ENCODE assay signal across 8 cellular contexts in genomic region chr14:39175445-39176262, GRCh38. TPM values are rescaled to one million over a fixed set of nuclear protein-coding genes. Genes with fewer than 3 reads are reported as not detected.
DNase-seq lines count a peak whose midpoint lies in the region; ATAC-seq and TF ChIP-seq lines count a peak whose summit lies in the region.

No MANE protein-coding gene starts in this region.

- CTCF ChIA-PET in AG04449 (lab: Yijun Ruan, JAX): no interaction called here

- TF ChIP-seq POLR2A in breast epithelium (IDR thresholded peaks at IDR 0.05): no peak

- peak; percentile 4 for ATAC-seq in HG02973 (IDR thresholded peaks at IDR 0.05; ENCODE audit: unreplicated experiment)
- ATAC-seq in GM18870 (IDR thresholded peaks at IDR 0.05; ENCODE audit: unreplicated experiment): no peak

- H3K27ac ChIP-seq in breast epithelium: peak overlapping the region; percentile 95 to 98

- H3K4me1 ChIP-seq in breast epithelium: peaks cover 0 to 8% of the 10 kb centered on the region in 2 donors

- H3K9me3 ChIP-seq in breast epithelium: no peaks in the 10 kb centered on the region

- H3K27me3 ChIP-seq in breast epithelium: no peaks in the 10 kb centered on the region

- DNase-seq in AG04449 (ENCODE audit: low read depth, low spot score) (no peak), OCI-M1 (lab: John Stamatoyannopoulos, UW) (peak; percentile 36), breast epithelium (ENCODE audit: low spot score in 2 of 2) (peak in 1 of 2 donors; percentile 56), left kidney (ENCODE audit: low read depth, low spot score) (peak; percentile 85)
- peak; percentile 21 for DNase-seq in stimulated activated CD8-positive, alpha-beta memory T cell treated with anti-CD3 and anti-CD28 coated beads, Interleukin-4, amount 100 ng/mL, for 24 hours (ENCODE audit: low read depth)

- intact Hi-C loops in breast epithelium (cut with DNase I; ENCODE audit: low total_unique reads): no loop called here

- H3K4me3 ChIP-seq in AG04449 (ENCODE audit: low read depth, low read length): peak overlapping the region; percentile 88
- peak overlapping the region; percentile 64 for H3K4me3 ChIP-seq in GM12875 (ENCODE audit: low read depth, low read length)
- peak overlapping the region; percentile 83 to 92 (median 88) for H3K4me3 ChIP-seq in breast epithelium

- POLR2A ChIA-PET in AG04449 (lab: Yijun Ruan, JAX): interaction anchor here (1.0 to 1.4 kb wide), 2 partner anchors 10 to 91 kb away, joined by 3 to 11 read pairs; no protein-coding TSS in a partner anchor

- no peaks in the 10 kb centered on the region for H3K36me3 ChIP-seq in breast epithelium

- TF ChIP-seq CTCF in AG04449 (IDR thresholded peaks at IDR 0.05; ENCODE audit: insufficient read depth, low read length, missing control alignments): no peak
- no peak for TF ChIP-seq CTCF in GM12875 (IDR thresholded peaks at IDR 0.05; ENCODE audit: borderline replicate concordance, insufficient read depth, low read depth, low read length)
- TF ChIP-seq CTCF in breast epithelium (IDR thresholded peaks at IDR 0.05): no peak

RNA-seq across cellular contexts. Expression of gene PNN, which starts 0.6 kb away (rescaled TPM):
- total RNA-seq in breast epithelium: 10 to 100 TPM; 31.8 to 50.8 (median 47.4) TPM

RNA-seq across cellular contexts. Expression of gene TRAPPC6B, which starts 5.5 kb away (rescaled TPM):
- total RNA-seq in breast epithelium: 10 to 100 TPM; 22.0 to 33.8 (median 22.9) TPM

RNA-seq across cellular contexts. Expression of gene MIA2, which starts 58.1 kb away (rescaled TPM):
- total RNA-seq in breast epithelium: 10 to 100 TPM; 19.5 to 37.0 (median 23.3) TPM
